In genomic region chr16:10509534-10510025, GRCh38 we compare ENCODE assay signal across 8 cellular contexts.
DNase-seq lines count a peak whose midpoint lies in the region; ATAC-seq and TF ChIP-seq lines count a peak whose summit lies in the region.

No MANE protein-coding gene starts in this region.

- H3K9me3 Mint-ChIP-seq in activated CD4-positive, alpha-beta T cell treated with anti-CD3 and anti-CD28 coated beads for 36 hours (ENCODE audit: low read depth): no peaks in the 10 kb centered on the region

- CTCF ChIA-PET in activated CD4-positive, alpha-beta T cell treated with anti-CD3 and anti-CD28 coated beads for 36 hours (lab: Charles Lee): interaction anchor here (0.6 to 1.5 kb wide), 14 partner anchors 12 to 300 kb away, joined by 3 to 20 read pairs (median 3); partner anchors contain the start of gene ATF7IP2

- no peaks in the 10 kb centered on the region for H3K27me3 Mint-ChIP-seq in activated CD4-positive, alpha-beta T cell treated with anti-CD3 and anti-CD28 coated beads for 36 hours

- peaks cover 0 to 3% of the 10 kb centered on the region in 2 donors for H3K4me1 ChIP-seq in left lung

- ATAC-seq in GM19025 (IDR thresholded peaks at IDR 0.05; ENCODE audit: low read depth, unreplicated experiment): peak; percentile 72
- peak; percentile 94 for ATAC-seq in HG03354 (IDR thresholded peaks at IDR 0.05; ENCODE audit: poor library complexity, severe bottlenecking, unreplicated experiment)
- peak; percentile 76 for ATAC-seq in activated CD4-positive, alpha-beta T cell treated with anti-CD3 and anti-CD28 coated beads for 36 hours
- ATAC-seq in left lung: peak; percentile 94

- H3K27ac Mint-ChIP-seq in activated CD4-positive, alpha-beta T cell treated with anti-CD3 and anti-CD28 coated beads for 36 hours: peak overlapping the region; percentile 69

- H3K36me3 ChIP-seq in left lung: peaks cover 0 to 3% of the 10 kb centered on the region in 2 donors

- TF ChIP-seq CTCF in AG10803 (conservative IDR thresholded peaks at IDR 0.05; ENCODE audit: low read length): peak; percentile 84
- peak; percentile 87 for TF ChIP-seq CTCF in choroid plexus epithelial cell (conservative IDR thresholded peaks at IDR 0.05; ENCODE audit: low read depth, low read length)
- TF ChIP-seq CTCF in left lung (IDR thresholded peaks at IDR 0.05): peak; percentile 73 to 78

- H3K4me3 ChIP-seq in AG10803 (ENCODE audit: low read length): no peak overlapping the region
- no peak overlapping the region for H3K4me3 ChIP-seq in choroid plexus epithelial cell (ENCODE audit: low read depth, low read length)
- H3K4me3 ChIP-seq in left lung: no peak overlapping the region

- peaks cover 2% of the 10 kb centered on the region for H3K36me3 Mint-ChIP-seq in activated CD4-positive, alpha-beta T cell treated with anti-CD3 and anti-CD28 coated beads for 36 hours (ENCODE audit: low read depth)

- H3K4me3 Mint-ChIP-seq in activated CD4-positive, alpha-beta T cell treated with anti-CD3 and anti-CD28 coated beads for 36 hours: no peak overlapping the region

- H3K9me3 ChIP-seq in left lung: no peaks in the 10 kb centered on the region

- H3K4me1 Mint-ChIP-seq in activated CD4-positive, alpha-beta T cell treated with anti-CD3 and anti-CD28 coated beads for 36 hours: peaks cover 28% of the 10 kb centered on the region

- POLR2A ChIA-PET in activated CD4-positive, alpha-beta T cell treated with anti-CD3 and anti-CD28 coated beads for 36 hours (lab: Charles Lee): no interaction called here

- no peak overlapping the region for H3K27ac ChIP-seq in left lung

- DNase-seq in AG10803 (ENCODE audit: low read depth) (peak; percentile 83), NCI-H460 (ENCODE audit: extremely low read depth, low read depth) (peak; percentile 78), choroid plexus epithelial cell (ENCODE audit: low read depth) (peak; percentile 92), left lung (peak in 1 of 2 donors; percentile 49)
- peak; percentile 75 for DNase-seq in activated CD4-positive, alpha-beta T cell treated with anti-CD3 and anti-CD28 coated beads for 36 hours
- DNase-seq in stimulated activated CD4-positive, alpha-beta T cell treated with anti-CD3 and anti-CD28 coated beads, TNF-alpha, amount 100 ng/mL, for 4 hours (ENCODE audit: low read depth in 3 of 3): peak in 2 of 3 experiments; percentile 8 to 41

- H3K27me3 ChIP-seq in left lung: no peaks in the 10 kb centered on the region

- intact Hi-C loops in activated CD4-positive, alpha-beta T cell treated with anti-CD3 and anti-CD28 coated beads for 36 hours (cut with DNase I, micrococcal nuclease): loop anchor here (1.0 to 10.0 kb wide), 6 partner anchors 125 to 1942 kb away; partner anchors contain the start of gene CIITA (in 1 of the 2)
- intact Hi-C loops in left lung (cut with DNase I): loop anchor here in 1 of 2 donors (5.0 kb wide), 1 partner anchor 252 kb away; no protein-coding TSS in a partner anchor
